Comparison of ENCODE assay signal across 7 cellular contexts in genomic region chr7:44213872-44214595, GRCh38. TPM values are rescaled to one million over a fixed set of nuclear protein-coding genes. Genes with fewer than 3 reads are reported as not detected.
DNase-seq lines count a peak whose midpoint lies in the region; ATAC-seq and TF ChIP-seq lines count a peak whose summit lies in the region.

No MANE protein-coding gene starts in this region.

- TF ChIP-seq CTCF in GM10266 (IDR thresholded peaks at IDR 0.05; ENCODE audit: control insufficient read depth, insufficient read depth, low read depth, missing control alignments) (peak; percentile 48), Loucy (conservative IDR thresholded peaks at IDR 0.05; ENCODE audit: low read length) (peak; percentile 54), RWPE2 (IDR thresholded peaks at IDR 0.05; ENCODE audit: poor library complexity, severe bottlenecking) (peak; percentile 62), fibroblast of pulmonary artery (IDR thresholded peaks at IDR 0.05; ENCODE audit: low read length, missing control alignments) (peak; percentile 57), psoas muscle (IDR thresholded peaks at IDR 0.05) (no peak)

- intact Hi-C loops in psoas muscle (cut with DNase I) = no loop called here

- peak; percentile 59 for ATAC-seq in RWPE2 (ENCODE audit: low read depth)
- no peak for ATAC-seq in psoas muscle
- ATAC-seq in HG02884 (IDR thresholded peaks at IDR 0.05; ENCODE audit: unreplicated experiment) = no peak

- DNase-seq in GM10266 (ENCODE audit: extremely low spot score) (peak; percentile 79), RWPE2 (ENCODE audit: low spot score) (peak; percentile 23), fibroblast of pulmonary artery (ENCODE audit: low read depth) (peak; percentile 58), psoas muscle (peak in 1 of 2 donors; percentile 35)
- DNase-seq in activated CD8-positive, alpha-beta memory T cell treated with anti-CD3 and anti-CD28 coated beads for 24 hours = no peak

- H3K36me3 ChIP-seq in Loucy (ENCODE audit: insufficient read depth, low read length) = peaks cover 45% of the 10 kb centered on the region
- H3K36me3 ChIP-seq in RWPE2 (ENCODE audit: low read depth) = peaks cover 33% of the 10 kb centered on the region
- H3K36me3 ChIP-seq in psoas muscle (ENCODE audit: insufficient read depth in 1 of 2, low read depth in 1 of 2) = peaks cover 10 to 38% of the 10 kb centered on the region in 2 donors

- H3K27ac ChIP-seq in RWPE2 (ENCODE audit: poor library complexity, severe bottlenecking) (no peak overlapping the region), psoas muscle (peak overlapping the region; percentile 86)

- no peaks in the 10 kb centered on the region for H3K9me2 ChIP-seq in Loucy (replicated peaks; ENCODE audit: low read depth, low read length)

- H3K9me3 ChIP-seq in Loucy (ENCODE audit: insufficient read depth, low read depth, low read length) (no peaks in the 10 kb centered on the region), RWPE2 (ENCODE audit: severe bottlenecking) (no peaks in the 10 kb centered on the region), psoas muscle (no peaks in the 10 kb centered on the region)

- no peaks in the 10 kb centered on the region for H4K20me1 ChIP-seq in Loucy (ENCODE audit: insufficient read depth, low read length, poor library complexity, severe bottlenecking)

- H3K4me1 ChIP-seq in Loucy (ENCODE audit: insufficient read depth, low read length, poor library complexity, severe bottlenecking) (no peaks in the 10 kb centered on the region), RWPE2 (ENCODE audit: insufficient read depth, poor library complexity, severe bottlenecking) (no peaks in the 10 kb centered on the region), psoas muscle (peaks cover 16% of the 10 kb centered on the region)

- no peak overlapping the region for H3K4me3 ChIP-seq in Loucy (ENCODE audit: low read length, poor library complexity, severe bottlenecking)
- no peak overlapping the region for H3K4me3 ChIP-seq in RWPE2 (ENCODE audit: severe bottlenecking)
- no peak overlapping the region for H3K4me3 ChIP-seq in fibroblast of pulmonary artery (replicated peaks; ENCODE audit: low read depth, low read length)
- H3K4me3 ChIP-seq in psoas muscle = no peak overlapping the region

- H3K27me3 ChIP-seq in Loucy (ENCODE audit: insufficient read depth, low read length, poor library complexity, severe bottlenecking) = no peaks in the 10 kb centered on the region
- H3K27me3 ChIP-seq in RWPE2 (ENCODE audit: insufficient read depth, poor library complexity, severe bottlenecking) = no peaks in the 10 kb centered on the region
- no peaks in the 10 kb centered on the region for H3K27me3 ChIP-seq in psoas muscle (ENCODE audit: insufficient read depth in 3 of 3, low read length in 2 of 3)

- no peaks in the 10 kb centered on the region for H3F3A ChIP-seq in Loucy (ENCODE audit: low read depth)

- H3K4me2 ChIP-seq in Loucy (ENCODE audit: low read depth, low read length, poor library complexity, severe bottlenecking) = no peak overlapping the region

- WGBS in psoas muscle, 3 donors = 73 to 85% (median 80%) methylated on average over 10 of the region's 10 CpGs

- no peak overlapping the region for H2AFZ ChIP-seq in Loucy (ENCODE audit: low read length)

- H3K79me2 ChIP-seq in Loucy (ENCODE audit: insufficient read depth, low read length) = no peaks in the 10 kb centered on the region

- no peak overlapping the region for H3K9ac ChIP-seq in Loucy (ENCODE audit: low read depth, low read length, poor library complexity, severe bottlenecking)

RNA-seq across cellular contexts. Expression of gene YKT6, which starts 13.3 kb away (rescaled TPM):
- 10 to 100 TPM; 49.7 to 69.4 (median 63.7) TPM for total RNA-seq in psoas muscle
- 100 to 1,000 TPM in 2 of 3 donors, 10 to 100 TPM in 1; 47.7 to 153 (median 148) TPM for polyA plus RNA-seq in psoas muscle

RNA-seq across cellular contexts. Expression of gene GCK, which starts 24.8 kb away (rescaled TPM):
- not detected for total RNA-seq in psoas muscle
- under 1 TPM; 0.07 to 0.11 (median 0.08) TPM for polyA plus RNA-seq in psoas muscle
